Comparison of ENCODE assay signal across 1 cellular context in genomic region chr11:20367313-20367948, GRCh38.
TF ChIP-seq lines count a peak whose summit lies in the region.

No MANE protein-coding gene starts in this region.

TF ChIP-seq in GM12878, 131 proteins besides CTCF, POLR2A, EP300 and RAD21 (continued from another document):
- no peak for TF ChIP-seq RAD51 (IDR thresholded peaks at IDR 0.05)
- no peak for TF ChIP-seq NR2F1 (conservative IDR thresholded peaks at IDR 0.05)
- TF ChIP-seq IKZF2 (IDR thresholded peaks at IDR 0.05), result no peak
- TF ChIP-seq USF2 (IDR thresholded peaks at IDR 0.05; ENCODE audit: borderline replicate concordance, low read depth, low read length), result no peak
- no peak for TF ChIP-seq WRNIP1 (IDR thresholded peaks at IDR 0.05; ENCODE audit: borderline replicate concordance, low read depth, low read length)
- no peak for TF ChIP-seq ETV6 (conservative IDR thresholded peaks at IDR 0.05 in 1 of 2, IDR thresholded peaks at IDR 0.05 in 1 of 2; ENCODE audit: borderline replicate concordance in 1 of 2, low read depth in 1 of 2)
- 0 out of 2 replicates have a peak, but pooled peaks have one; percentile 27 for TF ChIP-seq CREB1 (IDR thresholded peaks at IDR 0.05; ENCODE audit: low read depth)
- no peak for TF ChIP-seq NR2C1 (IDR thresholded peaks at IDR 0.05)
- TF ChIP-seq ZNF622 (IDR thresholded peaks at IDR 0.05), result no peak
- TF ChIP-seq JUNB (IDR thresholded peaks at IDR 0.05), result peak; percentile 63
- no peak for TF ChIP-seq ZNF384 (IDR thresholded peaks at IDR 0.05; ENCODE audit: borderline replicate concordance, low read depth, low read length)
